In the genomic region with DNA sequence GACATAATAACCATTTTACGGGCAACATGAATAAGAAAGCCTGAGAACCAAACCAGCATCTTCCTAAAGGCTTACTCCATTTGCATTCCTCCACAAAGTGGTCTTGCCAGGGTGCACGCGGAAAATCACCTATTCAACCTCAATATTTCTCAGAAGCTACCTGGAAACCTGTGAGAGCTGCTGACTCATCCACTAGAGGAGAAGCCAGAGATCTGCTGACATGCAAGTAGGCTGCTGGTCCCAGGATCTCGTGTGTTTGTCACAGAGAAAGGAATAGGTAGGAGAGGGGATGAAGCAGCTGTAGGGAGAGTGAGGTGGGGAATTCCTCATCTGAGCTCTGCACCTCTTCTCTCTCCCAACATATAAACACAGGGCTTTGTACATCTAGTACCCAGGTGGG, we compare ENCODE assay signal across 18 cellular contexts.
A peak's percentile ranks its signal among the peaks of the same experiment; 100 is the strongest.
DNase-seq lines count a peak whose midpoint lies in the region; ATAC-seq and TF ChIP-seq lines count a peak whose summit lies in the region.
"Had no signal": no experiment of that assay in that cellular context is flagged by ENCODE, and none has a peak within 500 bp of the region (broad histone marks: within the 10 kb centered on the region; RNA-seq: fewer than 3 reads in every experiment).

No MANE protein-coding gene starts in this region.

- H3K4me1 ChIP-seq in PC-9 (replicated peaks; ENCODE audit: insufficient read depth): peaks cover 12% of the 10 kb centered on the region
- H3K4me1 ChIP-seq in mesenchymal stem cell (ENCODE audit: control insufficient read depth, insufficient read depth, low read depth, low read length): no peaks in the 10 kb centered on the region
- H3K4me1 ChIP-seq: BLaER1 had no signal

- 100% methylated on average over 3 of the region's 4 CpGs for WGBS in mesenchymal stem cell

- H3K36me3 ChIP-seq in PC-9 (ENCODE audit: low read depth) (peaks cover 15% of the 10 kb centered on the region; the same call in 1 of the 2 replicates), mesenchymal stem cell (ENCODE audit: control insufficient read depth in 1 of 2, insufficient read depth in 2 of 2, low read depth in 1 of 2, low read length in 2 of 2) (peaks cover 0 to 22% of the 10 kb centered on the region in 2 experiments)
- H3K36me3 ChIP-seq: BLaER1 had no signal

- H3K18ac ChIP-seq in mesenchymal stem cell (ENCODE audit: low read depth in 1 of 2, low read length in 2 of 2): peak overlapping the region; percentile 13 to 14

- no peak overlapping the region for H2BK5ac ChIP-seq in mesenchymal stem cell (ENCODE audit: low read depth, low read length, poor library complexity, severe bottlenecking)

- H2BK120ac ChIP-seq in mesenchymal stem cell (ENCODE audit: low read depth, low read length): no peak overlapping the region

- H2AK5ac ChIP-seq in mesenchymal stem cell (ENCODE audit: low read length, severe bottlenecking): no peak overlapping the region

- H3K9ac ChIP-seq in mesenchymal stem cell (ENCODE audit: low read length): no peak overlapping the region
- H3K9ac ChIP-seq: BLaER1, GM23248 had no signal

- POLR2A ChIA-PET in PC-9 (lab: Charles Lee; ENCODE audit: unreplicated experiment): no interaction called here

- intact Hi-C loops in PC-9 (cut with micrococcal nuclease; ENCODE audit: unreplicated experiment): no loop called here

- no peak overlapping the region for H3K4ac ChIP-seq in mesenchymal stem cell (ENCODE audit: low read depth in 1 of 2, low read length in 2 of 2)

- H3K14ac ChIP-seq in mesenchymal stem cell (ENCODE audit: low read length in 2 of 2): no peak overlapping the region

- no peak overlapping the region for H2BK15ac ChIP-seq in mesenchymal stem cell (ENCODE audit: low read depth, poor library complexity, severe bottlenecking)

- H3K27ac ChIP-seq in PC-9: peak overlapping the region; percentile 34; the same call in 1 of the 2 replicates
- no peak overlapping the region for H3K27ac ChIP-seq in mesenchymal stem cell (ENCODE audit: low read length, poor library complexity, severe bottlenecking)
- H3K27ac ChIP-seq: 22Rv1, BLaER1, C4-2B, GM23248 had no signal

- H4K20me1 ChIP-seq in PC-9 (ENCODE audit: insufficient read depth): no peaks in the 10 kb centered on the region; the same call in 1 of the 2 replicates
- H4K20me1 ChIP-seq: BLaER1 had no signal

- H3K79me1 ChIP-seq in mesenchymal stem cell (replicated peaks; ENCODE audit: low read length, poor library complexity, severe bottlenecking): peaks cover 26% of the 10 kb centered on the region

- H3K4me3 ChIP-seq in PC-9 (no peak overlapping the region), mesenchymal stem cell (ENCODE audit: insufficient read depth in 1 of 2, low read depth in 1 of 2, low read length in 2 of 2) (no peak overlapping the region)
- H3K4me3 ChIP-seq: BLaER1, GM23248 had no signal

- H2AFZ ChIP-seq in PC-9: no peak overlapping the region
- H2AFZ ChIP-seq in mesenchymal stem cell (ENCODE audit: low read depth, low read length): no peak overlapping the region
- H2AFZ ChIP-seq: GM23248 had no signal

- no peak for TF ChIP-seq CTCF in PC-9 (conservative IDR thresholded peaks at IDR 0.05)

- H3K9me2 ChIP-seq in PC-9 (ENCODE audit: insufficient read depth): no peaks in the 10 kb centered on the region

- H3K79me2 ChIP-seq in PC-9 (ENCODE audit: low read depth): peaks cover 53% of the 10 kb centered on the region

- CTCF ChIA-PET in PC-9 (lab: Charles Lee): no interaction called here

- peaks cover 14% of the 10 kb centered on the region for H3F3A ChIP-seq in PC-9 (ENCODE audit: insufficient read depth, low read depth)

- H3K23ac ChIP-seq in mesenchymal stem cell (ENCODE audit: low read length in 2 of 2): no peak overlapping the region

- no peak overlapping the region for H4K91ac ChIP-seq in mesenchymal stem cell (ENCODE audit: low read length)

- no peak overlapping the region for H2BK12ac ChIP-seq in mesenchymal stem cell (ENCODE audit: low read length in 2 of 2)

- H3K9me3 ChIP-seq in PC-9 (ENCODE audit: insufficient read depth, low read depth) (no peaks in the 10 kb centered on the region), mesenchymal stem cell (ENCODE audit: control insufficient read depth, low read length) (no peaks in the 10 kb centered on the region)
- H3K9me3 ChIP-seq: BLaER1 had no signal

- H4K8ac ChIP-seq in mesenchymal stem cell (ENCODE audit: low read length): no peak overlapping the region

- H3K27me3 ChIP-seq in PC-9 (ENCODE audit: insufficient read depth, low read depth): no peaks in the 10 kb centered on the region
- no peaks in the 10 kb centered on the region for H3K27me3 ChIP-seq in mesenchymal stem cell (ENCODE audit: control insufficient read depth in 1 of 2, insufficient read depth in 1 of 2, low read length in 2 of 2)
- H3K27me3 ChIP-seq: BLaER1 had no signal

- no TSS peak for BruUV-seq in PC-9 (replicated peaks; lab: Mats Ljungman, UMichigan)

- DNase-seq in DMS53 (lab: John Stamatoyannopoulos, UW) (peak; percentile 20), DMS53 treated with DMSO at 0.1 percent for 48 hours (lab: John Stamatoyannopoulos, UW; ENCODE audit: unreplicated experiment) (no peak), PC-9 (peak; percentile 51), mesenchymal stem cell (no peak), hypothalamus (lab: John Stamatoyannopoulos, UW) (no peak), NCI-H1694 (lab: John Stamatoyannopoulos, UW) (no peak)
- DNase-seq: CD4-positive, CD25-positive, alpha-beta regulatory T cell; CD8-positive, alpha-beta memory T cell; DMS 273 treated with DMSO at 0.1 percent for 48 hours; DND-41; GM23248; H7 had no signal

- H3K4me2 ChIP-seq in PC-9 (peak overlapping the region; percentile 11; the same call in 1 of the 2 replicates), mesenchymal stem cell (ENCODE audit: low read length, poor library complexity, severe bottlenecking) (no peak overlapping the region)
- H3K4me2 ChIP-seq: BLaER1 had no signal

- ATAC-seq in HG02610 (IDR thresholded peaks at IDR 0.05; ENCODE audit: unreplicated experiment) (peak; percentile 52), HG03378 (IDR thresholded peaks at IDR 0.05; ENCODE audit: unreplicated experiment) (no peak)
- ATAC-seq: HCT116 had no signal

Comparison
In these comparisons a context has a peak if more than half of its experiments do, and no peak if none do; other contexts are left out.
1. DNase-seq: peak in DMS53 (single experiment) and PC-9 (2 of 2); none in DMS53 treated with DMSO at 0.1 percent for 48 hours (single experiment), mesenchymal stem cell (single experiment), hypothalamus (0 of 51) and NCI-H1694 (single experiment).